In genomic region chr16:4510747-4511426, GRCh38 we compare ENCODE assay signal across 13 cellular contexts. TPM values are rescaled to one million over a fixed set of nuclear protein-coding genes. Genes with fewer than 3 reads are reported as not detected.
DNase-seq lines count a peak whose midpoint lies in the region; ATAC-seq and TF ChIP-seq lines count a peak whose summit lies in the region.
"Had no signal": no experiment of that assay in that cellular context is flagged by ENCODE, and none has a peak within 500 bp of the region (broad histone marks: within the 10 kb centered on the region; RNA-seq: fewer than 3 reads in every experiment).

No MANE protein-coding gene starts in this region.

- no peak for TF ChIP-seq POLR2A in gastroesophageal sphincter (IDR thresholded peaks at IDR 0.05)

- no peaks in the 10 kb centered on the region for H3K27me3 Mint-ChIP-seq in activated CD8-positive, alpha-beta memory T cell treated with anti-CD3 and anti-CD28 coated beads, Interleukin-2, amount 10 ng/mL, durations not matched to agents 7 days and 5 days
- no peaks in the 10 kb centered on the region for H3K27me3 Mint-ChIP-seq in T-cell
- no peaks in the 10 kb centered on the region for H3K27me3 Mint-ChIP-seq in stimulated activated naive B cell treated with anti-CD40 and anti-IgM and Interleukin-4, amounts not matched to agents 10 μg/mL and 1 μg/mL and 100 μg/mL, for 72 hours

- peaks cover 0 to 56% (median 28%) of the 10 kb centered on the region in 3 donors for H3K4me1 ChIP-seq in gastroesophageal sphincter
- peaks cover 9% of the 10 kb centered on the region for H3K4me1 ChIP-seq in mammary epithelial cell (ENCODE audit: insufficient read depth, low read length)

- H3K9me3 Mint-ChIP-seq in activated CD8-positive, alpha-beta memory T cell treated with anti-CD3 and anti-CD28 coated beads, Interleukin-2, amount 10 ng/mL, durations not matched to agents 7 days and 5 days (ENCODE audit: low read depth) = no peaks in the 10 kb centered on the region
- no peaks in the 10 kb centered on the region for H3K9me3 Mint-ChIP-seq in T-cell
- H3K9me3 Mint-ChIP-seq in stimulated activated naive B cell treated with anti-CD40 and anti-IgM and Interleukin-4, amounts not matched to agents 10 μg/mL and 1 μg/mL and 100 μg/mL, for 72 hours = peaks cover 0 to 3% of the 10 kb centered on the region in 2 donors

- POLR2A ChIA-PET in T-cell (lab: Charles Lee) = no interaction called here

- in situ Hi-C loops in mammary epithelial cell (cut with MboI; ENCODE audit: low sequenced_read_pairs in 2 of 2) = no loop called here

- H2AFZ ChIP-seq in mammary epithelial cell (ENCODE audit: low read depth, low read length) = no peak overlapping the region

- H4K20me1 ChIP-seq in mammary epithelial cell (ENCODE audit: insufficient read depth, low read length) = no peaks in the 10 kb centered on the region

- dilution Hi-C loops in mammary epithelial cell (cut with HindIII; ENCODE audit: low sequenced_read_pairs) = no loop called here

- TF ChIP-seq EP300 in gastroesophageal sphincter (IDR thresholded peaks at IDR 0.05) = no peak

- H3K27ac Mint-ChIP-seq in activated CD8-positive, alpha-beta memory T cell treated with anti-CD3 and anti-CD28 coated beads, Interleukin-2, amount 10 ng/mL, durations not matched to agents 7 days and 5 days = peak overlapping the region; percentile 78
- H3K27ac Mint-ChIP-seq in T-cell = peak overlapping the region; percentile 77 to 83
- H3K27ac Mint-ChIP-seq in stimulated activated naive B cell treated with anti-CD40 and anti-IgM and Interleukin-4, amounts not matched to agents 10 μg/mL and 1 μg/mL and 100 μg/mL, for 72 hours = peak overlapping the region; percentile 87

- no peak overlapping the region for H3K4me3 Mint-ChIP-seq in activated CD8-positive, alpha-beta memory T cell treated with anti-CD3 and anti-CD28 coated beads, Interleukin-2, amount 10 ng/mL, durations not matched to agents 7 days and 5 days
- H3K4me3 Mint-ChIP-seq in T-cell = no peak overlapping the region
- H3K4me3 Mint-ChIP-seq in stimulated activated naive B cell treated with anti-CD40 and anti-IgM and Interleukin-4, amounts not matched to agents 10 μg/mL and 1 μg/mL and 100 μg/mL, for 72 hours = no peak overlapping the region

- peaks cover 62% of the 10 kb centered on the region for H3K4me1 Mint-ChIP-seq in activated CD8-positive, alpha-beta memory T cell treated with anti-CD3 and anti-CD28 coated beads, Interleukin-2, amount 10 ng/mL, durations not matched to agents 7 days and 5 days
- peaks cover 56 to 70% (median 58%) of the 10 kb centered on the region in 3 donors for H3K4me1 Mint-ChIP-seq in T-cell
- peaks cover 34 to 51% of the 10 kb centered on the region in 2 donors for H3K4me1 Mint-ChIP-seq in stimulated activated naive B cell treated with anti-CD40 and anti-IgM and Interleukin-4, amounts not matched to agents 10 μg/mL and 1 μg/mL and 100 μg/mL, for 72 hours

- no peak overlapping the region for H3K4me2 ChIP-seq in mammary epithelial cell (ENCODE audit: insufficient read depth, low read depth, low read length)

- H3K36me3 ChIP-seq in gastroesophageal sphincter (peaks cover 0 to 73% of the 10 kb centered on the region in 2 donors), mammary epithelial cell (ENCODE audit: insufficient read depth, low read length) (peaks cover 17% of the 10 kb centered on the region)

- peaks cover 55% of the 10 kb centered on the region for H3K79me2 ChIP-seq in mammary epithelial cell (ENCODE audit: insufficient read depth, low read length)

- TF ChIP-seq CTCF in gastroesophageal sphincter (IDR thresholded peaks at IDR 0.05) = no peak
- TF ChIP-seq CTCF in mammary epithelial cell (conservative IDR thresholded peaks at IDR 0.05 in 1 of 2, IDR thresholded peaks at IDR 0.05 in 1 of 2; ENCODE audit: extremely low read depth in 1 of 2, insufficient read depth in 1 of 2, low read depth in 1 of 2, low read length in 2 of 2) = no peak

- H3K27me3 ChIP-seq in gastroesophageal sphincter = no peaks in the 10 kb centered on the region
- H3K27me3 ChIP-seq in mammary epithelial cell (ENCODE audit: insufficient read depth, low read length) = no peaks in the 10 kb centered on the region
- H3K27me3 ChIP-seq: tibial nerve had no signal

- H3K4me3 ChIP-seq in gastroesophageal sphincter (no peak overlapping the region), mammary epithelial cell (replicated peaks in 1 of 3; ENCODE audit: insufficient read depth in 1 of 3, low read depth in 2 of 3, low read length in 3 of 3) (no peak overlapping the region)
- H3K4me3 ChIP-seq: tibial nerve had no signal

- H3K9me3 ChIP-seq in gastroesophageal sphincter (no peaks in the 10 kb centered on the region), mammary epithelial cell (replicated peaks; ENCODE audit: insufficient read depth, low read length) (no peaks in the 10 kb centered on the region)
- H3K9me3 ChIP-seq: tibial nerve had no signal

- no peak overlapping the region for H3K9ac ChIP-seq in mammary epithelial cell (ENCODE audit: insufficient read depth, low read length)

- H3K27ac ChIP-seq in gastroesophageal sphincter (peak overlapping the region in 3 of 4 donors; percentile 19 to 35 (median 26)), mammary epithelial cell (ENCODE audit: insufficient read depth, low read depth, low read length) (no peak overlapping the region)

- no TSS peak for BruUV-seq in mammary epithelial cell (replicated peaks; lab: Mats Ljungman, UMichigan)

- intact Hi-C loops in mammary epithelial cell (cut with micrococcal nuclease) = loop anchor here (1.0 kb wide), 1 partner anchor 445 kb away; no protein-coding TSS in a partner anchor

- peaks cover 39% of the 10 kb centered on the region for H3K36me3 Mint-ChIP-seq in activated CD8-positive, alpha-beta memory T cell treated with anti-CD3 and anti-CD28 coated beads, Interleukin-2, amount 10 ng/mL, durations not matched to agents 7 days and 5 days
- H3K36me3 Mint-ChIP-seq in T-cell = peaks cover 48% of the 10 kb centered on the region
- H3K36me3 Mint-ChIP-seq in stimulated activated naive B cell treated with anti-CD40 and anti-IgM and Interleukin-4, amounts not matched to agents 10 μg/mL and 1 μg/mL and 100 μg/mL, for 72 hours = peaks cover 59 to 72% of the 10 kb centered on the region in 2 donors

- CTCF ChIA-PET in activated CD8-positive, alpha-beta memory T cell treated with anti-CD3 and anti-CD28 coated beads, Interleukin-2, amount 10 ng/mL, durations not matched to agents 7 days and 5 days (lab: Charles Lee) = interaction anchor here (1.5 to 8.6 kb wide), 3 partner anchors 15 to 37 kb away, joined by 3 to 136 read pairs (median 4); no protein-coding TSS in a partner anchor
- CTCF ChIA-PET in T-cell (lab: Charles Lee) = no interaction called here
- CTCF ChIA-PET in mammary epithelial cell (lab: Charles Lee; ENCODE audit: low non-redundant PET) = interaction anchor here (1.0 kb wide), 1 partner anchor 519 kb away, joined by 4 read pairs; no protein-coding TSS in a partner anchor

- no peak for DNase-seq in activated CD8-positive, alpha-beta memory T cell treated with anti-CD3 and anti-CD28 coated beads, Interleukin-2, amount 10 ng/mL, durations not matched to agents 7 days and 5 days
- no peak for DNase-seq in activated CD8-positive, alpha-beta memory T cell treated with anti-CD3 and anti-CD28 coated beads, Interleukin-2, amount 50 U/mL, for 4 hours
- DNase-seq in T-cell (no peak), mammary epithelial cell (no peak), DMS 273 (lab: John Stamatoyannopoulos, UW; ENCODE audit: unreplicated experiment) (no peak)
- DNase-seq in stimulated activated naive B cell treated with anti-CD40 and anti-IgM and Interleukin-4, amounts not matched to agents 10 μg/mL and 1 μg/mL and 100 μg/mL, for 72 hours = no peak
- DNase-seq: activated gamma-delta T cell treated with Interleukin-2 at 50 U/mL for 16 hours; NCI-H1048; stimulated activated CD4-positive, alpha-beta T cell treated with anti-CD3 and anti-CD28 coated beads, Interleukin-12 subunit alpha, Interleukin-12 subunit beta, amount 100 ng/mL, for 4 hours had no signal

- ATAC-seq in activated CD8-positive, alpha-beta memory T cell treated with anti-CD3 and anti-CD28 coated beads, Interleukin-2, amount 10 ng/mL, durations not matched to agents 7 days and 5 days = no peak
- no peak for ATAC-seq in T-cell (replicated peaks in 1 of 4)
- peak; percentile 4 for ATAC-seq in gastroesophageal sphincter
- ATAC-seq in stimulated activated naive B cell treated with anti-CD40 and anti-IgM and Interleukin-4, amounts not matched to agents 10 μg/mL and 1 μg/mL and 100 μg/mL, for 72 hours (replicated peaks) = no peak
- ATAC-seq in GM18498 (IDR thresholded peaks at IDR 0.05; ENCODE audit: unreplicated experiment) = no peak

- 74 to 75% methylated on average over 4 to 6 of the region's 14 CpGs for WGBS in gastroesophageal sphincter (ENCODE audit: low coverage in 1 of 2), 2 donors
- 69% methylated on average over 12 of the region's 14 CpGs for WGBS in mammary epithelial cell (ENCODE audit: low coverage, missing lambda C conversion rate)

RNA-seq across cellular contexts. Expression of gene CDIP1, which starts 27.7 kb away (rescaled TPM):
- total RNA-seq in activated CD8-positive, alpha-beta memory T cell treated with anti-CD3 and anti-CD28 coated beads, Interleukin-2, amount 10 ng/mL, durations not matched to agents 7 days and 5 days = 10 to 100 TPM; 45.2 to 57.3 TPM
- total RNA-seq in T-cell (10 to 100 TPM; 28.6 to 31.3 (median 29.7) TPM), gastroesophageal sphincter (10 to 100 TPM; 13.2 to 31.5 (median 18.7) TPM), mammary epithelial cell (10 to 100 TPM; 63.3 to 81.8 TPM)
- 56.7 TPM for polyA plus RNA-seq in mammary epithelial cell
- polyA minus RNA-seq in mammary epithelial cell = 82.2 TPM

RNA-seq across cellular contexts. Expression of gene HMOX2, which starts 34.7 kb away (rescaled TPM):
- total RNA-seq in activated CD8-positive, alpha-beta memory T cell treated with anti-CD3 and anti-CD28 coated beads, Interleukin-2, amount 10 ng/mL, durations not matched to agents 7 days and 5 days = 100 to 1,000 TPM in 1 of 2 experiments, 10 to 100 TPM in 1; 96.5 to 103 TPM
- total RNA-seq in T-cell = 10 to 100 TPM; 49.1 to 74.4 (median 70.5) TPM
- 10 to 100 TPM; 26.3 to 66.3 (median 36.2) TPM for total RNA-seq in gastroesophageal sphincter
- 10 to 100 TPM; 55.8 to 98.4 TPM for total RNA-seq in mammary epithelial cell
- 113 TPM for polyA plus RNA-seq in mammary epithelial cell
- polyA minus RNA-seq in mammary epithelial cell = 96.6 TPM

RNA-seq across cellular contexts. Expression of gene NMRAL1, which starts 36.5 kb away (rescaled TPM):
- 10 to 100 TPM; 52.5 to 72.5 TPM for total RNA-seq in activated CD8-positive, alpha-beta memory T cell treated with anti-CD3 and anti-CD28 coated beads, Interleukin-2, amount 10 ng/mL, durations not matched to agents 7 days and 5 days
- total RNA-seq in T-cell (10 to 100 TPM; 50.1 to 79.1 (median 62.1) TPM), gastroesophageal sphincter (10 to 100 TPM; 32.9 to 49.7 (median 39.3) TPM), mammary epithelial cell (10 to 100 TPM; 55.7 to 62.8 TPM)
- polyA plus RNA-seq in mammary epithelial cell = 81.2 TPM
- polyA minus RNA-seq in mammary epithelial cell = 62.6 TPM

RNA-seq across cellular contexts. Expression of gene C16orf96, which starts 45.3 kb away (rescaled TPM):
- total RNA-seq in activated CD8-positive, alpha-beta memory T cell treated with anti-CD3 and anti-CD28 coated beads, Interleukin-2, amount 10 ng/mL, durations not matched to agents 7 days and 5 days = under 1 TPM in 1 of 2 experiments, not detected in 1; 0.14 TPM
- total RNA-seq in T-cell = under 1 TPM; 0.30 to 0.66 (median 0.50) TPM
- under 1 TPM in 1 of 4 donors, not detected in 3; 0.40 TPM for total RNA-seq in gastroesophageal sphincter
- total RNA-seq in mammary epithelial cell = under 1 TPM in 1 of 2 donors, not detected in 1; 0.17 TPM
- not detected for polyA plus RNA-seq in mammary epithelial cell
- polyA minus RNA-seq in mammary epithelial cell = not detected
- total RNA-seq: lung microvascular endothelial cell had no signal

Comparison
In these comparisons a context has a peak if more than half of its experiments do, and no peak if none do; other contexts are left out.
1. CTCF ChIA-PET loops: an anchor here in activated CD8-positive, alpha-beta memory T cell treated with anti-CD3 and anti-CD28 coated beads, Interleukin-2, amount 10 ng/mL, durations not matched to agents 7 days and 5 days (1.5 to 8.6 kb wide) and mammary epithelial cell (1.0 kb wide); none called in T-cell.